In the genomic region with DNA sequence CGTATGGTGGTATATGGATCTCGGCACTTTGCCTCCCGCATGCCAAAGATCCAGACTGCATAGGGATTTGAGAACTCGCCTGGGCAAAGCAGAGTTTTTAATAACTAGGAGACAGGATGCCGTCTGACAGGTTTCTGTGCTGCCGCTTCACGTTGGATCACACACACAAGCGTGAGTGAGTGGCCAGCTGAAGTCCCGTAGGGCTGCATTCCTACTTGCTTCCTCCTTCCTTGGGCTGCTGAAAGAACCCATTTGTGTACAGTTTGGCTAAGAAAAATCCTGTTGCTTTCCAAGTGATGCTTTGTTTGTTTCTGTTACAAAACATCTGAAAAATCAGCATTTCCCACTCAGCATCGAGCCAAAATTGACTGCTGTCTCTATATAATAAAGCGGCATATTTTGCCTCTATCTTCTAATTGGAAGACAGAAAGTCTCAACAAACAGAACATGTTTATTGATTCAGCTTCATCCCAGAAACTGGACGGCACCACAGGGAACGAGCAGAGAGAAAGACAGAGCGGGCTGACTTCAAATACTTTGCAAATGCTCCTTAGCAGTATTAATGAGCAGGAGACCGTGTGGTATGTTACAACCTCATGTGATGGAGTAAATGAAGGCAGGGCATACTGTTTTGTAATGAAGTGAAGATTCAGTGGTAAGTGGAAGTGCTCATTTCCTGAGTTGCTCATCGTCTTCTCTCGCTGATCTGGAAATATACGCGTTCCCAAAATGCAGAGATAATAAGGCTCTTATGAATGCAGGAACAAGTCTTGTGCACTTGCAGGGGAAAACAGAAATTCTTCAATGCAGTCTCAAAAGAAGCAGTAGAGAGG, we compare ENCODE assay signal across 13 cellular contexts.
DNase-seq lines count a peak whose midpoint lies in the region; ATAC-seq, FAIRE-seq and TF ChIP-seq lines count a peak whose summit lies in the region.
"Had no signal": no experiment of that assay in that cellular context is flagged by ENCODE, and none has a peak within 500 bp of the region (broad histone marks: within the 10 kb centered on the region; RNA-seq: fewer than 3 reads in every experiment).

No MANE protein-coding gene starts in this region.

- H3K4me3 ChIP-seq in body of pancreas (no peak overlapping the region), heart right ventricle (peak overlapping the region in 1 of 10 donors; percentile 6)
- H3K4me3 ChIP-seq: uterus had no signal

- peak overlapping the region in 3 of 4 donors; percentile 15 to 57 (median 40) for H3K27ac ChIP-seq in body of pancreas
- peak overlapping the region in 6 of 10 donors; percentile 3 to 51 (median 18) for H3K27ac ChIP-seq in heart right ventricle
- H3K27ac ChIP-seq: uterus had no signal

- TF ChIP-seq CTCF in body of pancreas (IDR thresholded peaks at IDR 0.05) (no peak), heart right ventricle (IDR thresholded peaks at IDR 0.05) (no peak), D721Med (IDR thresholded peaks at IDR 0.05; ENCODE audit: insufficient read depth, missing control alignments) (no peak)

- H3K4me1 ChIP-seq in body of pancreas (peaks cover 5% of the 10 kb centered on the region), heart right ventricle (peaks cover 0 to 8% (median 0%) of the 10 kb centered on the region in 9 donors)
- H3K4me1 ChIP-seq: uterus had no signal

- ATAC-seq in body of pancreas (no peak), heart right ventricle (peak; percentile 59 to 86 (median 76))

- FAIRE-seq in D721Med (lab: Jason Lieb, UNC) = no peak

- no peaks in the 10 kb centered on the region for H3K9me3 ChIP-seq in body of pancreas
- H3K9me3 ChIP-seq in heart right ventricle = peaks cover 0 to 24% (median 14%) of the 10 kb centered on the region in 11 donors
- H3K9me3 ChIP-seq: uterus had no signal

- TF ChIP-seq POLR2A in body of pancreas (IDR thresholded peaks at IDR 0.05) = no peak

- intact Hi-C loops in body of pancreas (cut with DNase I) = no loop called here
- intact Hi-C loops in heart right ventricle (cut with DNase I) = no loop called here

- in situ Hi-C loops in ACHN (cut with HindIII; ENCODE audit: low pct_ligation_motif_present, low pct_unique_long_range_greater_than_20kb, low sequenced_read_pairs) = no loop called here

- H3K27me3 ChIP-seq in body of pancreas (no peaks in the 10 kb centered on the region), heart right ventricle (no peaks in the 10 kb centered on the region)
- H3K27me3 ChIP-seq: uterus had no signal

- H3K36me3 ChIP-seq in body of pancreas (replicated peaks in 1 of 2; ENCODE audit: insufficient read depth in 1 of 2, low read depth in 2 of 2) (no peaks in the 10 kb centered on the region), heart right ventricle (no peaks in the 10 kb centered on the region)
- H3K36me3 ChIP-seq: uterus had no signal

- DNase-seq in Ammon's horn (ENCODE audit: low spot score) (peak; percentile 24), body of pancreas (peak; percentile 19 to 48 (median 34)), heart right ventricle (peak in 1 of 2 donors; percentile 24), pons (ENCODE audit: low spot score) (peak; percentile 31), ACHN (no peak), D721Med (ENCODE audit: insufficient read length, low spot score) (no peak), kidney tubule cell (ENCODE audit: low spot score) (no peak), NCI-H524 treated with DMSO at 0.1 percent for 48 hours (lab: John Stamatoyannopoulos, UW) (no peak)
- DNase-seq: DMS79 treated with DMSO at 0.1 percent for 48 hours, midbrain, OCI-M1, T1000, uterus had no signal

- 48 to 50% methylated on average over 18 to 19 of the region's 19 CpGs for WGBS in body of pancreas, 2 donors
- 62 to 67% methylated on average over 19 of the region's 19 CpGs for WGBS in heart right ventricle, 2 donors

Comparison
In these comparisons a context has a peak if more than half of its experiments do, and no peak if none do; other contexts are left out.
1. DNase-seq: peak in Ammon's horn (single experiment), body of pancreas (4 of 4) and pons (single experiment); none in ACHN (single experiment), D721Med (single experiment), kidney tubule cell (single experiment) and NCI-H524 treated with DMSO at 0.1 percent for 48 hours (single experiment).